ENCODE assay signal across 20 cellular contexts in genomic region chr1:150596976-150597375, GRCh38. TPM values are rescaled to one million over a fixed set of nuclear protein-coding genes. Genes with fewer than 3 reads are reported as not detected.
DNase-seq lines count a peak whose midpoint lies in the region; ATAC-seq, FAIRE-seq and TF ChIP-seq lines count a peak whose summit lies in the region.
"Had no signal": no experiment of that assay in that cellular context is flagged by ENCODE, and none has a peak within 500 bp of the region (broad histone marks: within the 10 kb centered on the region; RNA-seq: fewer than 3 reads in every experiment).

No MANE protein-coding gene starts in this region.

- TF ChIP-seq CTCF in D721Med (IDR thresholded peaks at IDR 0.05; ENCODE audit: insufficient read depth, missing control alignments) (no peak), RWPE2 (IDR thresholded peaks at IDR 0.05; ENCODE audit: poor library complexity, severe bottlenecking) (no peak)

- no peak overlapping the region for H2AK5ac ChIP-seq in mesendoderm (ENCODE audit: low read length)

- H3K79me2 ChIP-seq in ACC112 (ENCODE audit: control insufficient read depth, insufficient read depth, low read length, unreplicated experiment) (no peaks in the 10 kb centered on the region), mesendoderm (ENCODE audit: control insufficient read depth, insufficient read depth, low read length) (no peaks in the 10 kb centered on the region)

- no peak for FAIRE-seq in D721Med (lab: Jason Lieb, UNC)
- FAIRE-seq: G401.6 had no signal

- H2BK15ac ChIP-seq in mesendoderm (replicated peaks; ENCODE audit: low read depth) = no peak overlapping the region

- H3K27ac ChIP-seq in ACC112 (ENCODE audit: low read depth, low read length) (0 out of 2 replicates have a peak overlapping the region, but pooled peaks have one; percentile 23), RWPE2 (ENCODE audit: poor library complexity, severe bottlenecking) (peak overlapping the region; percentile 43), mesendoderm (ENCODE audit: low read depth, low read length) (no peak overlapping the region)

- H3K56ac ChIP-seq in mesendoderm (ENCODE audit: low read length) = no peak overlapping the region

- H3K36me3 ChIP-seq in ACC112 (ENCODE audit: insufficient read depth, low read length) (no peaks in the 10 kb centered on the region), RWPE2 (ENCODE audit: low read depth) (peaks cover 6% of the 10 kb centered on the region), mesendoderm (ENCODE audit: control insufficient read depth, insufficient read depth, low read length) (no peaks in the 10 kb centered on the region)

- no peak overlapping the region for H4K5ac ChIP-seq in mesendoderm (ENCODE audit: low read length)

- H3K9me3 ChIP-seq in RWPE2 (ENCODE audit: severe bottlenecking) = no peaks in the 10 kb centered on the region
- H3K9me3 ChIP-seq: MG63, Peyer's patch had no signal

- peak; percentile 47 for DNase-seq in D721Med (ENCODE audit: insufficient read length, low spot score)
- no peak for DNase-seq in RWPE2 (ENCODE audit: low spot score)
- DNase-seq in mesendoderm = peak; percentile 25
- no peak for DNase-seq in COLO668 (lab: John Stamatoyannopoulos, UW; ENCODE audit: unreplicated experiment)
- no peak for DNase-seq in stimulated activated CD4-positive, alpha-beta T cell treated with anti-CD3 and anti-CD28 coated beads, Interleukin-12 subunit alpha, Interleukin-12 subunit beta, amount 100 ng/mL, for 4 hours
- DNase-seq in SIG-M5 treated with dmso at 0.1 percent for 504 hours (lab: John Stamatoyannopoulos, UW; ENCODE audit: unreplicated experiment) = no peak
- DNase-seq: AML-193, DND-41, GM23248, MG63, NCI-H1092, NCI-H146, NCI-H2081 treated with DMSO at 0.1 percent for 48 hours, NCI-H510A treated with DMSO at 0.1 percent for 48 hours, SHP77 had no signal

- no peak overlapping the region for H3K4ac ChIP-seq in mesendoderm (ENCODE audit: low read depth, low read length)

- H3K23ac ChIP-seq in mesendoderm (ENCODE audit: low read length) = no peak overlapping the region

- no peak overlapping the region for H2AFZ ChIP-seq in ACC112 (ENCODE audit: low read length, unreplicated experiment)
- H2AFZ ChIP-seq: GM23248 had no signal

- ATAC-seq in RWPE2 (ENCODE audit: low read depth) (0 out of 3 replicates have a peak, but pooled peaks have one; percentile 42), HG03045 (IDR thresholded peaks at IDR 0.05; ENCODE audit: unreplicated experiment) (no peak)
- ATAC-seq: SK-N-SH treated with all-trans-retinoic acid at 6 μM for 48 hours had no signal

- no peak overlapping the region for H4K8ac ChIP-seq in mesendoderm (ENCODE audit: low read depth, low read length)

- no peaks in the 10 kb centered on the region for H3K27me3 ChIP-seq in ACC112 (ENCODE audit: insufficient read depth, low read length)
- no peaks in the 10 kb centered on the region for H3K27me3 ChIP-seq in RWPE2 (ENCODE audit: insufficient read depth, poor library complexity, severe bottlenecking)
- H3K27me3 ChIP-seq in mesendoderm (ENCODE audit: insufficient read depth, low read length, poor library complexity) = no peaks in the 10 kb centered on the region
- H3K27me3 ChIP-seq: MG63, Peyer's patch had no signal

- H3K4me1 ChIP-seq in ACC112 (ENCODE audit: control insufficient read depth, insufficient read depth, low read length, unreplicated experiment) = peaks cover 9% of the 10 kb centered on the region
- peaks cover 11% of the 10 kb centered on the region for H3K4me1 ChIP-seq in RWPE2 (ENCODE audit: insufficient read depth, poor library complexity, severe bottlenecking)
- no peaks in the 10 kb centered on the region for H3K4me1 ChIP-seq in mesendoderm (ENCODE audit: control insufficient read depth, low read depth, low read length)

- no peak overlapping the region for H3K18ac ChIP-seq in mesendoderm (ENCODE audit: low read length)

- H2BK120ac ChIP-seq in mesendoderm (ENCODE audit: low read depth, low read length) = no peak overlapping the region

- H3K79me1 ChIP-seq in mesendoderm (ENCODE audit: low read length) = no peaks in the 10 kb centered on the region

- no peak overlapping the region for H2BK5ac ChIP-seq in mesendoderm (ENCODE audit: low read length)

- H3K9ac ChIP-seq in mesendoderm (ENCODE audit: low read length) = no peak overlapping the region
- H3K9ac ChIP-seq: GM23248 had no signal

- no peak overlapping the region for H3K4me2 ChIP-seq in mesendoderm (ENCODE audit: low read length)

- WGBS in mesendoderm (ENCODE audit: extremely low coverage, insufficient coverage, low lambda C conversion rate) = no CpG with 5 or more reads among the region's 3 CpGs

- no peak overlapping the region for H3K4me3 ChIP-seq in ACC112 (ENCODE audit: low read depth, low read length)
- no peak overlapping the region for H3K4me3 ChIP-seq in RWPE2 (ENCODE audit: severe bottlenecking)
- no peak overlapping the region for H3K4me3 ChIP-seq in mesendoderm (ENCODE audit: low read length)
- H3K4me3 ChIP-seq: GM23248, MG63, Peyer's patch had no signal

RNA-seq across cellular contexts. Expression of gene MCL1, which starts 17.6 kb away (rescaled TPM):
- polyA plus RNA-seq in mesendoderm (2013, experiment 1 of 2) = 146 TPM
- 147 TPM for polyA plus RNA-seq in mesendoderm (2013, experiment 2 of 2)

RNA-seq across cellular contexts. Expression of gene ENSA, which starts 32.4 kb away (rescaled TPM):
- 201 TPM for polyA plus RNA-seq in mesendoderm (2013, experiment 1 of 2)
- polyA plus RNA-seq in mesendoderm (2013, experiment 2 of 2) = 201 TPM

RNA-seq across cellular contexts. Expression of gene ADAMTSL4, which starts 47.8 kb away (rescaled TPM):
- polyA plus RNA-seq in mesendoderm (2013, experiment 1 of 2) = 1.8 TPM
- 2.3 TPM for polyA plus RNA-seq in mesendoderm (2013, experiment 2 of 2)

Comparison
In these comparisons a context has a peak if more than half of its experiments do, and no peak if none do; other contexts are left out.
1. DNase-seq: peak in D721Med (single experiment) and mesendoderm (single experiment); none in RWPE2 (single experiment), COLO668 (single experiment), stimulated activated CD4-positive, alpha-beta T cell treated with anti-CD3 and anti-CD28 coated beads, Interleukin-12 subunit alpha, Interleukin-12 subunit beta, amount 100 ng/mL, for 4 hours (single experiment) and SIG-M5 treated with dmso at 0.1 percent for 504 hours (single experiment).